Comparison of ENCODE assay signal across 24 cellular contexts in genomic region chr18:3071676-3072075, GRCh38. TPM values are rescaled to one million over a fixed set of nuclear protein-coding genes. Genes with fewer than 3 reads are reported as not detected.
A peak's percentile ranks its signal among the peaks of the same experiment; 100 is the strongest.
DNase-seq lines count a peak whose midpoint lies in the region; ATAC-seq, FAIRE-seq and TF ChIP-seq lines count a peak whose summit lies in the region.
"Had no signal": no experiment of that assay in that cellular context is flagged by ENCODE, and none has a peak within 500 bp of the region (broad histone marks: within the 10 kb centered on the region; RNA-seq: fewer than 3 reads in every experiment).

No MANE protein-coding gene starts in this region.

- H3K36me3 ChIP-seq in K562 (ENCODE audit: control insufficient read depth, insufficient read depth, low read length) (no peaks in the 10 kb centered on the region), small intestine (ENCODE audit: control insufficient read depth in 2 of 2, insufficient read depth in 2 of 2, low read length in 2 of 2) (no peaks in the 10 kb centered on the region)
- H3K36me3 ChIP-seq: BE2C had no signal

- H3K27ac Mint-ChIP-seq in H9, result no peak overlapping the region
- no peak overlapping the region for H3K27ac Mint-ChIP-seq in osteocyte (ENCODE audit: unreplicated experiment)
- H3K27ac Mint-ChIP-seq: CD4-positive, CD25-positive, alpha-beta regulatory T cell; CD8-positive, alpha-beta memory T cell; GM23338; HFFc6 had no signal

- no peak overlapping the region for H3K4ac ChIP-seq in H9 (ENCODE audit: low read depth, low read length)

- TF ChIP-seq CTCF in H9 (conservative IDR thresholded peaks at IDR 0.05), result no peak
- no peak for TF ChIP-seq CTCF in K562 (IDR thresholded peaks at IDR 0.05 in 2 of 3, conservative IDR thresholded peaks at IDR 0.05 in 1 of 3; ENCODE audit: insufficient read depth in 2 of 3, low read depth in 1 of 3, low read length in 3 of 3)
- no peak for TF ChIP-seq CTCF in osteocyte (IDR thresholded peaks at IDR 0.05)

- H2AK5ac ChIP-seq in H9 (ENCODE audit: insufficient read length, low read length), result no peak overlapping the region

- H3K18ac ChIP-seq in H9 (ENCODE audit: insufficient read length, low read depth, low read length), result no peak overlapping the region

- H3K9me3 ChIP-seq in H9 (ENCODE audit: control insufficient read depth, low read depth, low read length), result no peaks in the 10 kb centered on the region
- H3K9me3 ChIP-seq in K562 (replicated peaks; ENCODE audit: control insufficient read depth, insufficient read depth, low read depth, low read length), result no peaks in the 10 kb centered on the region
- no peaks in the 10 kb centered on the region for H3K9me3 ChIP-seq in small intestine (ENCODE audit: control insufficient read depth, low read depth)
- H3K9me3 ChIP-seq: BE2C had no signal

- no peak for TF ChIP-seq EP300 in K562 (IDR thresholded peaks at IDR 0.05; ENCODE audit: low read length)

- no peak for DNase-seq in H9
- DNase-seq in K562 (ENCODE audit: extremely low read depth in 1 of 4, low spot score in 3 of 4), result no peak
- DNase-seq in islet precursor cell, result peak; percentile 38
- peak; percentile 60 for DNase-seq in osteocyte (ENCODE audit: extremely low spot score, unreplicated experiment)
- no peak for DNase-seq in RCC 7860 (ENCODE audit: low spot score)
- no peak for DNase-seq in stimulated activated CD4-positive, alpha-beta T cell treated with anti-CD3 and anti-CD28 coated beads, Interleukin-15, amount 100 ng/mL, for 24 hours
- DNase-seq in small intestine, result no peak
- DNase-seq: ACHN; BE2C; C1 segment of cervical spinal cord; CD4-positive, CD25-positive, alpha-beta regulatory T cell; CD8-positive, alpha-beta memory T cell; COR-L47; DMS 273 treated with DMSO at 0.1 percent for 48 hours; DMS53; HFFc6; IMR-90 had no signal

- intact Hi-C loops in K562 (cut with micrococcal nuclease), result no loop called here

- H3K9me3 Mint-ChIP-seq in H9 (no peaks in the 10 kb centered on the region), osteocyte (ENCODE audit: unreplicated experiment) (no peaks in the 10 kb centered on the region)
- H3K9me3 Mint-ChIP-seq: CD4-positive, CD25-positive, alpha-beta regulatory T cell; CD8-positive, alpha-beta memory T cell; HFFc6 had no signal

- no peak overlapping the region for H3T11ph ChIP-seq in H9 (ENCODE audit: low read length)

- no peaks in the 10 kb centered on the region for H3K23me2 ChIP-seq in H9 (ENCODE audit: insufficient read length, low read depth, low read length, poor library complexity, severe bottlenecking)

- H3K4me1 ChIP-seq in H9 (ENCODE audit: insufficient read depth, low read length) (peaks cover 4% of the 10 kb centered on the region; the same call in 1 of the 2 replicates), K562 (replicated peaks in 1 of 2; ENCODE audit: control insufficient read depth in 2 of 2, insufficient read depth in 2 of 2, low read length in 2 of 2) (peaks cover 5% of the 10 kb centered on the region in 2 experiments; a peak in 2 of 5 replicates), small intestine (ENCODE audit: control insufficient read depth in 2 of 2, insufficient read depth in 1 of 2, low read depth in 1 of 2, low read length in 1 of 2) (peaks cover 0 to 4% of the 10 kb centered on the region in 2 donors)
- H3K4me1 ChIP-seq: BE2C had no signal

- H3K14ac ChIP-seq in H9 (ENCODE audit: insufficient read depth, low read length), result no peak overlapping the region

- H3K79me1 ChIP-seq in H9 (ENCODE audit: insufficient read depth, low read depth, low read length, poor library complexity, severe bottlenecking), result no peaks in the 10 kb centered on the region

- no peak overlapping the region for H2BK5ac ChIP-seq in H9 (ENCODE audit: insufficient read length, low read length)

- no peak overlapping the region for H3K4me3 Mint-ChIP-seq in H9
- H3K4me3 Mint-ChIP-seq in osteocyte (ENCODE audit: unreplicated experiment), result no peak overlapping the region
- H3K4me3 Mint-ChIP-seq: CD4-positive, CD25-positive, alpha-beta regulatory T cell; CD8-positive, alpha-beta memory T cell; GM23338; HFFc6 had no signal

- no peak overlapping the region for H3K4me3 ChIP-seq in K562
- H3K4me3 ChIP-seq in small intestine (ENCODE audit: low read depth in 1 of 2, low read length in 2 of 2), result no peak overlapping the region
- H3K4me3 ChIP-seq: GM23338 had no signal

- H2AFZ ChIP-seq in H9 (ENCODE audit: low read length) (no peak overlapping the region), K562 (ENCODE audit: low read depth, low read length) (peak overlapping the region; percentile 15; the same call in 1 of the 2 replicates)
- H2AFZ ChIP-seq: GM23338 had no signal

- H3K27me3 Mint-ChIP-seq in H9 (ENCODE audit: low read depth), result no peaks in the 10 kb centered on the region
- no peaks in the 10 kb centered on the region for H3K27me3 Mint-ChIP-seq in osteocyte (ENCODE audit: unreplicated experiment)
- H3K27me3 Mint-ChIP-seq: CD8-positive, alpha-beta memory T cell had no signal

- BruUV-seq in K562 (replicated peaks; lab: Mats Ljungman, UMichigan), result no TSS peak

- no peak for ATAC-seq in K562
- ATAC-seq: GM23338, HCT116 had no signal

- CTCF ChIA-PET in K562 (lab: Yijun Ruan, JAX; ENCODE audit: low intra/inter-chr PET ratio), result no interaction called here

- no peak overlapping the region for H2BK12ac ChIP-seq in H9 (ENCODE audit: insufficient read length, low read depth, low read length)

- no peak for FAIRE-seq in K562 (lab: Jason Lieb, UNC)
- no peak for FAIRE-seq in RCC 7860 (lab: Jason Lieb, UNC)
- FAIRE-seq in small intestine (lab: Jason Lieb, UNC), result no peak
- FAIRE-seq: A204.1, G401.6, GM12891, H54 had no signal

- H2BK120ac ChIP-seq in H9 (ENCODE audit: low read depth, low read length, poor library complexity, severe bottlenecking), result no peak overlapping the region

- POLR2A ChIA-PET in K562 (lab: Yijun Ruan, JAX), result interaction anchor here (0.6 to 1.4 kb wide), 3 partner anchors 9 to 94 kb away, joined by 3 to 6 read pairs (median 3); no protein-coding TSS in a partner anchor

- H4K5ac ChIP-seq in H9 (ENCODE audit: insufficient read length, low read depth, low read length), result no peak overlapping the region

- H2BK20ac ChIP-seq in H9 (ENCODE audit: low read depth, low read length, poor library complexity, severe bottlenecking), result peak overlapping the region; percentile 60

- no peak overlapping the region for H4K8ac ChIP-seq in H9 (replicated peaks; ENCODE audit: insufficient read length, low read depth, low read length)

- H3K36me3 Mint-ChIP-seq in H9 (ENCODE audit: insufficient read depth in 1 of 3, low read depth in 3 of 3) (no peaks in the 10 kb centered on the region), osteocyte (ENCODE audit: unreplicated experiment) (no peaks in the 10 kb centered on the region)

- in situ Hi-C loops in K562 (cut with MboI), result no loop called here

- no peak overlapping the region for H3K9ac ChIP-seq in H9 (ENCODE audit: extremely low read depth, insufficient read length, low read length)
- no peak overlapping the region for H3K9ac ChIP-seq in K562 (ENCODE audit: insufficient read depth in 1 of 2, low read depth in 2 of 2, low read length in 2 of 2)

- no CpG with 5 or more reads among the region's 5 CpGs for WGBS in H9 (ENCODE audit: extremely low coverage, insufficient read length, low lambda C conversion rate)
- 31% methylated on average over 5 of the region's 5 CpGs for WGBS in K562 (ENCODE audit: insufficient coverage, low coverage, missing lambda C conversion rate)
- WGBS in small intestine, 3 donors, result 91 to 95% (median 91%) methylated on average over 5 of the region's 5 CpGs

- no peaks in the 10 kb centered on the region for H3K27me3 ChIP-seq in H9 (ENCODE audit: insufficient read depth, low read length)
- H3K27me3 ChIP-seq in K562 (ENCODE audit: control insufficient read depth in 2 of 2, insufficient read depth in 2 of 2, low read length in 2 of 2), result no peaks in the 10 kb centered on the region
- no peaks in the 10 kb centered on the region for H3K27me3 ChIP-seq in small intestine (ENCODE audit: control insufficient read depth in 2 of 2, insufficient read depth in 2 of 2, low read length in 2 of 2)
- H3K27me3 ChIP-seq: BE2C had no signal

- H3K56ac ChIP-seq in H9 (ENCODE audit: insufficient read length, low read depth, low read length), result no peak overlapping the region

- H4K20me1 ChIP-seq in H9 (ENCODE audit: control insufficient read depth, insufficient read depth, insufficient read length) (no peaks in the 10 kb centered on the region), K562 (replicated peaks; ENCODE audit: control insufficient read depth, insufficient read depth, low read length) (no peaks in the 10 kb centered on the region)

- no peaks in the 10 kb centered on the region for H3K79me2 ChIP-seq in H9 (ENCODE audit: insufficient read depth, low read length)
- H3K79me2 ChIP-seq in K562 (ENCODE audit: control insufficient read depth, insufficient read depth, low read length), result no peaks in the 10 kb centered on the region

- no peak overlapping the region for H3K27ac ChIP-seq in H9 (ENCODE audit: insufficient read length, low read depth, low read length)
- no peak overlapping the region for H3K27ac ChIP-seq in K562 (ENCODE audit: extremely low read depth, low read depth, low read length)
- no peak overlapping the region for H3K27ac ChIP-seq in small intestine (ENCODE audit: low read depth in 1 of 2, low read length in 1 of 2)
- H3K27ac ChIP-seq: HL-60 had no signal

- TF ChIP-seq POLR2A in K562 (conservative IDR thresholded peaks at IDR 0.05), result no peak

- H3K23ac ChIP-seq in H9 (ENCODE audit: insufficient read length, low read depth, low read length), result no peak overlapping the region

- no peak overlapping the region for H2BK15ac ChIP-seq in H9 (ENCODE audit: low read depth, low read length)

- H3K4me1 Mint-ChIP-seq in H9 (peaks cover 15 to 17% of the 10 kb centered on the region in 2 experiments), osteocyte (ENCODE audit: unreplicated experiment) (peaks cover 17% of the 10 kb centered on the region)

- H4K91ac ChIP-seq in H9 (ENCODE audit: insufficient read length, low read depth, low read length), result no peak overlapping the region

- H3K4me2 ChIP-seq in H9 (ENCODE audit: insufficient read depth, insufficient read length, low read length) (no peak overlapping the region), K562 (ENCODE audit: insufficient read depth, low read length) (no peak overlapping the region)
- H3K4me2 ChIP-seq: GM23338 had no signal

- TF ChIP-seq RAD21 in K562 (CRISPR knock-in tag; conservative IDR thresholded peaks at IDR 0.05 in 1 of 2, IDR thresholded peaks at IDR 0.05 in 1 of 2), result no peak

- H3K9me1 ChIP-seq in K562 (ENCODE audit: control insufficient read depth, insufficient read depth, low read length), result no peaks in the 10 kb centered on the region

RNA-seq across cellular contexts. Expression of gene LPIN2, which starts 58.7 kb away (rescaled TPM):
- total RNA-seq in H9 (2021) (9.2 and 9.9 TPM in 2 replicates), K562 (2014; rRNA removed) (21.0 and 23.3 TPM in 2 replicates), K562 (2014; rRNA removed; fragmentation: Illumina TruSeq; extraction: Trizol) (20.6 and 23.5 TPM in 2 replicates), K562 (2015; rRNA removed; fragmentation: Illumina TruSeq; extraction: Trizol) (24.3 and 25.3 TPM in 2 replicates), K562 (2021) (26.1 and 31.7 TPM in 2 replicates), osteocyte (34.8 and 36.9 TPM in 2 replicates)
- 45.6 and 69.6 TPM in 2 replicates for total RNA-seq in K562 (2011; cell fraction: chromatin; rRNA removed; ENCODE audit: low replicate concordance)
- total RNA-seq in K562 (2011; cell fraction: nucleolus; rRNA removed), result 29.0 and 29.5 TPM in 2 replicates
- 35.7 and 37.3 TPM in 2 replicates for total RNA-seq in K562 (2011; cell fraction: nucleoplasm; rRNA removed)
- polyA plus RNA-seq in K562 (2011; rRNA removed) (33.2 and 34.8 TPM in 2 replicates), K562 (2014; fragmentation: Illumina TruSeq; extraction: Trizol) (24.2 and 30.3 TPM in 2 replicates), K562 (2014; fragmentation: Nextera tagmentation; extraction: Ambion mirVana) (1 to 10 TPM; 5.2 to 7.6 TPM), K562 (2014; rRNA removed) (23.0 and 24.6 TPM in 2 replicates), small intestine (10 to 100 TPM; 20.0 to 91.5 (median 63.0) TPM)
- 17.2 and 25.7 TPM in 2 replicates for polyA plus RNA-seq in K562 (2011; cell fraction: cytosol; rRNA removed)
- polyA plus RNA-seq in K562 (2011; cell fraction: nucleus; rRNA removed), result 37.4 and 44.9 TPM in 2 replicates
- polyA plus RNA-seq in K562 (2012), result 18.3 and 28.4 TPM in 2 replicates
- polyA minus RNA-seq in K562 (2011; rRNA and poly(A)+ RNA removed), result 41.5 and 47.0 TPM in 2 replicates
- 22.2 and 22.3 TPM in 2 replicates for polyA minus RNA-seq in K562 (2011; cell fraction: cytosol; rRNA and poly(A)+ RNA removed)
- 20.3 and 39.2 TPM in 2 replicates for polyA minus RNA-seq in K562 (2011; cell fraction: nucleus; rRNA and poly(A)+ RNA removed)

Comparison
In these comparisons a context has a peak if more than half of its experiments do, and no peak if none do; other contexts are left out.
1. DNase-seq: peak in islet precursor cell (single experiment) and osteocyte (single experiment); none in H9 (single experiment), K562 (0 of 4), RCC 7860 (single experiment), stimulated activated CD4-positive, alpha-beta T cell treated with anti-CD3 and anti-CD28 coated beads, Interleukin-15, amount 100 ng/mL, for 24 hours (single experiment) and small intestine (single experiment).